In the genomic region with DNA sequence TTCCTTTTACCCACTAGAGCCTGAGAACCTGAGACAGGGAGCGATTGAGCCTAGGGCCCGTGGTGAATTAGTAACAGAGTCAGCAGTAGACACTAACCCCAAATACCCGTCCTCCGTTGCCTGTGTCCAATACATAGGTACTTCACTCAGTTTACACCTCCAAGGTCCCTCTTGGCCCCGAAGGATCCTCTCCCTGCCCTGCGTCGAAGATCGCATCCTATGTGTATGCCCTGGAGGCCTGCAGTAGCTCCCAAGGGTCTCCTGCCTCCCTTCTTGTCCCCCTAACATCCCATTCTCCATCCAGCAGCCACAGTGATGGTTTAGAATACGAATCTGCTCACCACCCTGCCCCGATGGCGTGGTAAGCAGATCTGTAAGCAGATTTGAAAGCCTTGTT, we compare ENCODE assay signal across 9 cellular contexts.
DNase-seq lines count a peak whose midpoint lies in the region; ATAC-seq and TF ChIP-seq lines count a peak whose summit lies in the region.
"Had no signal": no experiment of that assay in that cellular context is flagged by ENCODE, and none has a peak within 500 bp of the region (broad histone marks: within the 10 kb centered on the region; RNA-seq: fewer than 3 reads in every experiment).

No MANE protein-coding gene starts in this region.

- ATAC-seq in Right ventricle myocardium inferior, result no peak
- ATAC-seq in naive thymus-derived CD4-positive, alpha-beta T cell, result no peak
- ATAC-seq in upper lobe of right lung, result no peak
- no peak for ATAC-seq in GM18907 (IDR thresholded peaks at IDR 0.05; ENCODE audit: unreplicated experiment)

- H3K36me3 ChIP-seq in cardiac muscle cell, result no peaks in the 10 kb centered on the region
- no peaks in the 10 kb centered on the region for H3K36me3 ChIP-seq in ectodermal cell (ENCODE audit: control insufficient read depth, insufficient read depth, low read length)
- no peaks in the 10 kb centered on the region for H3K36me3 ChIP-seq in naive thymus-derived CD4-positive, alpha-beta T cell (ENCODE audit: control insufficient read depth in 2 of 3, insufficient read depth in 3 of 3, low read length in 3 of 3)
- H3K36me3 ChIP-seq in upper lobe of right lung, result no peaks in the 10 kb centered on the region

- intact Hi-C loops in Right ventricle myocardium inferior (cut with DNase I) (no loop called here), upper lobe of right lung (cut with DNase I) (no loop called here)
- intact Hi-C loops in naive thymus-derived CD4-positive, alpha-beta T cell (cut with micrococcal nuclease), result no loop called here

- H3K4me3 ChIP-seq in cardiac muscle cell (peak overlapping the region; percentile 27), ectodermal cell (ENCODE audit: insufficient read depth, low read depth, low read length) (peak overlapping the region; percentile 47), upper lobe of right lung (peak overlapping the region; percentile 47)
- peak overlapping the region; percentile 20 for H3K4me3 ChIP-seq in naive thymus-derived CD4-positive, alpha-beta T cell (ENCODE audit: low read length)

- POLR2A ChIA-PET in naive thymus-derived CD4-positive, alpha-beta T cell (lab: Charles Lee), result no interaction called here

- peak overlapping the region; percentile 49 to 85 (median 75) for H3K4me3 Mint-ChIP-seq in naive thymus-derived CD4-positive, alpha-beta T cell

- DNase-seq in cardiac muscle cell (ENCODE audit: low read depth in 1 of 2, low spot score in 1 of 2) (no peak), Right ventricle myocardium inferior (ENCODE audit: missing footprints) (no peak), upper lobe of right lung (no peak), ureter (ENCODE audit: low spot score) (no peak), NCI-H146 treated with DMSO at 0.1 percent for 48 hours (lab: John Stamatoyannopoulos, UW; ENCODE audit: unreplicated experiment) (no peak)
- no peak for DNase-seq in naive thymus-derived CD4-positive, alpha-beta T cell
- DNase-seq: NCI-H187 had no signal

- H3K27me3 ChIP-seq in cardiac muscle cell, result peaks cover 90% of the 10 kb centered on the region
- peaks cover 42% of the 10 kb centered on the region for H3K27me3 ChIP-seq in ectodermal cell (ENCODE audit: control insufficient read depth, insufficient read depth, low read length, poor library complexity, severe bottlenecking)
- H3K27me3 ChIP-seq in naive thymus-derived CD4-positive, alpha-beta T cell (ENCODE audit: control insufficient read depth in 2 of 2, insufficient read depth in 2 of 2, low read length in 2 of 2), result no peaks in the 10 kb centered on the region
- peaks cover 9% of the 10 kb centered on the region for H3K27me3 ChIP-seq in upper lobe of right lung

- H3K9me3 Mint-ChIP-seq in naive thymus-derived CD4-positive, alpha-beta T cell, result no peaks in the 10 kb centered on the region

- H3K36me3 Mint-ChIP-seq in naive thymus-derived CD4-positive, alpha-beta T cell, result no peaks in the 10 kb centered on the region

- no peaks in the 10 kb centered on the region for H3K4me1 ChIP-seq in cardiac muscle cell (ENCODE audit: low read depth)
- no peaks in the 10 kb centered on the region for H3K4me1 ChIP-seq in ectodermal cell (ENCODE audit: control insufficient read depth, insufficient read depth, low read length)
- H3K4me1 ChIP-seq in naive thymus-derived CD4-positive, alpha-beta T cell (ENCODE audit: control insufficient read depth in 2 of 2, insufficient read depth in 2 of 2, low read length in 2 of 2), result peaks cover 0 to 7% of the 10 kb centered on the region in 2 donors
- peaks cover 5% of the 10 kb centered on the region for H3K4me1 ChIP-seq in upper lobe of right lung

- H3K27ac ChIP-seq in cardiac muscle cell, result no peak overlapping the region
- H3K27ac ChIP-seq in ectodermal cell (ENCODE audit: insufficient read depth, low read depth, low read length, poor library complexity, severe bottlenecking), result no peak overlapping the region
- H3K27ac ChIP-seq in naive thymus-derived CD4-positive, alpha-beta T cell (ENCODE audit: low read depth, low read length), result no peak overlapping the region
- no peak overlapping the region for H3K27ac ChIP-seq in upper lobe of right lung

- CTCF ChIA-PET in naive thymus-derived CD4-positive, alpha-beta T cell (lab: Charles Lee), result no interaction called here

- peaks cover 26 to 56% (median 37%) of the 10 kb centered on the region in 5 donors for H3K27me3 Mint-ChIP-seq in naive thymus-derived CD4-positive, alpha-beta T cell

- H3K4me1 Mint-ChIP-seq in naive thymus-derived CD4-positive, alpha-beta T cell, result peaks cover 10 to 31% (median 13%) of the 10 kb centered on the region in 7 donors

- no peak overlapping the region for H3K27ac Mint-ChIP-seq in naive thymus-derived CD4-positive, alpha-beta T cell

- 63 to 66% methylated on average over 11 of the region's 11 CpGs for WGBS in ectodermal cell, 2 experiments

- no peak for TF ChIP-seq CTCF in cardiac muscle cell (IDR thresholded peaks at IDR 0.05; ENCODE audit: low read depth, low read length)
- no peak for TF ChIP-seq CTCF in upper lobe of right lung (IDR thresholded peaks at IDR 0.05)

- H3K9me3 ChIP-seq in cardiac muscle cell (ENCODE audit: low read depth), result no peaks in the 10 kb centered on the region
- H3K9me3 ChIP-seq in ectodermal cell (ENCODE audit: control insufficient read depth, low read length), result no peaks in the 10 kb centered on the region
- H3K9me3 ChIP-seq in naive thymus-derived CD4-positive, alpha-beta T cell (ENCODE audit: control insufficient read depth in 2 of 3, low read length in 3 of 3), result no peaks in the 10 kb centered on the region
- H3K9me3 ChIP-seq in upper lobe of right lung, result no peaks in the 10 kb centered on the region
